ENCODE assay signal across 8 cellular contexts in genomic region chr5:176596689-176597416, GRCh38.
DNase-seq lines count a peak whose midpoint lies in the region; ATAC-seq and TF ChIP-seq lines count a peak whose summit lies in the region.

No MANE protein-coding gene starts in this region.

- no peaks in the 10 kb centered on the region for H3K9me3 ChIP-seq in iPS-18c (ENCODE audit: control insufficient read depth, insufficient read depth, low read length)

- peak; percentile 70 for ATAC-seq in GM18861 (IDR thresholded peaks at IDR 0.05; ENCODE audit: unreplicated experiment)
- ATAC-seq in GM18870 (IDR thresholded peaks at IDR 0.05; ENCODE audit: unreplicated experiment) = no peak

- H3K4me3 ChIP-seq in iPS-18c (ENCODE audit: insufficient read depth, low read depth, low read length) = peak overlapping the region; percentile 31; the same call in 1 of the 2 replicates

- peak; percentile 16; the same call in 1 of the 2 replicates for TF ChIP-seq CTCF in LNCAP (IDR thresholded peaks at IDR 0.05)

- peak; percentile 70 for DNase-seq in activated naive CD4-positive, alpha-beta T cell treated with anti-CD3 and anti-CD28 coated beads, Interleukin-2, amount 50 U/mL, for 16 hours
- peak in 2 of 3 experiments; percentile 38 to 63 for DNase-seq in stimulated activated CD4-positive, alpha-beta T cell treated with anti-CD3 and anti-CD28 coated beads, TNF-alpha, amount 100 ng/mL, for 24 hours (ENCODE audit: low read depth in 3 of 3)
- no peak for DNase-seq in COR-L47 (lab: John Stamatoyannopoulos, UW)
- no peak for DNase-seq in NCI-H1417 (lab: John Stamatoyannopoulos, UW)

Comparison
In these comparisons a context has a peak if more than half of its experiments do, and no peak if none do; other contexts are left out.
1. DNase-seq: peak in activated naive CD4-positive, alpha-beta T cell treated with anti-CD3 and anti-CD28 coated beads, Interleukin-2, amount 50 U/mL, for 16 hours (single experiment) and stimulated activated CD4-positive, alpha-beta T cell treated with anti-CD3 and anti-CD28 coated beads, TNF-alpha, amount 100 ng/mL, for 24 hours (2 of 3); none in COR-L47 (single experiment) and NCI-H1417 (0 of 3).